ENCODE assay signal across 1 cellular context in the genomic region with DNA sequence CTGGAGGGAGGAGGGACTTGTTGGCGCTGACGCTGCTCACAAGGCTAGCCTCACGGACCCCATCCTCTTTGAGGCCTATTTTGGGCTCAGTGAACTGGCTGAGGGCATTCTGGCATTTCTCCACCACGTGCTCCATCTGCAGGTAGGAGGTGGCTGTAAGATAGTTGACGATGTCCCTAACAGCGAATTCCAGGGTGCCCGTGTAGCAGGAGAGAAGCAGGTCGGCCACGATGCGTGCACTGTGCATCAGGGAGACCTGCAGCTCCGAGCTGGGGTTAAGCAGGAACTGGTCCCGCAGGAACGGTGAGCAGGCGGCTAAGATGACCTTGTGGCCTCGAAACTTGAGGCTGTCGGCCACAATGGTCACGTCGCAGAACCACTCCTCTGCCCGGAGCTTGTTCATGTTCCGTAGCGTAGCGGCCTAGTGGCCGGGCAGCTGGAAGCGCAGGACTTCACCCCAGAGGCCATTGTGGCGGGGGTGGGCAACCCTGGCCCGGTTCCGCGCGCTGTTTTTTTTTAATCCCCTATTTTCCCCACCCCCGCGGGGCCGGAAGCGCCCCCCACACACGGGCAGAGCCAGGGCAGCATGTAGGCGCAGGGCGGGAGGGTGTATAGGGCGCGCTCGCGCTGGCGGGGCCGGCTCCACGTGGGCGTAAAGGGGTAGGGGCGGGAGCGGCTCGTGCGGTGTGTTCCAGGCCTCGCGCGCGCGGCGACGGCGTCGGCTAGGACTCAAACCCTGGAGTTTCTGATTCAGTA.
TF ChIP-seq lines count a peak whose summit lies in the region.

No MANE protein-coding gene starts in this region.

TF ChIP-seq in K562, 482 proteins besides CTCF, POLR2A, EP300 and RAD21 (continued from another document):
- TF ChIP-seq, protein P1, sequence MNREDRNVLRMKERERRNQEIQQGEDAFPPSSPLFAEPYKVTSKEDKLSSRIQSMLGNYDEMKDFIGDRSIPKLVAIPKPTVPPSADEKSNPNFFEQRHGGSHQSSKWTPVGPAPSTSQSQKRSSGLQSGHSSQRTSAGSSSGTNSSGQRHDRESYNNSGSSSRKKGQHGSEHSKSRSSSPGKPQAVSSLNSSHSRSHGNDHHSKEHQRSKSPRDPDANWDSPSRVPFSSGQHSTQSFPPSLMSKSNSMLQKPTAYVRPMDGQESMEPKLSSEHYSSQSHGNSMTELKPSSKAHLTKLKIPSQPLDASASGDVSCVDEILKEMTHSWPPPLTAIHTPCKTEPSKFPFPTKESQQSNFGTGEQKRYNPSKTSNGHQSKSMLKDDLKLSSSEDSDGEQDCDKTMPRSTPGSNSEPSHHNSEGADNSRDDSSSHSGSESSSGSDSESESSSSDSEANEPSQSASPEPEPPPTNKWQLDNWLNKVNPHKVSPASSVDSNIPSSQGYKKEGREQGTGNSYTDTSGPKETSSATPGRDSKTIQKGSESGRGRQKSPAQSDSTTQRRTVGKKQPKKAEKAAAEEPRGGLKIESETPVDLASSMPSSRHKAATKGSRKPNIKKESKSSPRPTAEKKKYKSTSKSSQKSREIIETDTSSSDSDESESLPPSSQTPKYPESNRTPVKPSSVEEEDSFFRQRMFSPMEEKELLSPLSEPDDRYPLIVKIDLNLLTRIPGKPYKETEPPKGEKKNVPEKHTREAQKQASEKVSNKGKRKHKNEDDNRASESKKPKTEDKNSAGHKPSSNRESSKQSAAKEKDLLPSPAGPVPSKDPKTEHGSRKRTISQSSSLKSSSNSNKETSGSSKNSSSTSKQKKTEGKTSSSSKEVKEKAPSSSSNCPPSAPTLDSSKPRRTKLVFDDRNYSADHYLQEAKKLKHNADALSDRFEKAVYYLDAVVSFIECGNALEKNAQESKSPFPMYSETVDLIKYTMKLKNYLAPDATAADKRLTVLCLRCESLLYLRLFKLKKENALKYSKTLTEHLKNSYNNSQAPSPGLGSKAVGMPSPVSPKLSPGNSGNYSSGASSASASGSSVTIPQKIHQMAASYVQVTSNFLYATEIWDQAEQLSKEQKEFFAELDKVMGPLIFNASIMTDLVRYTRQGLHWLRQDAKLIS (CRISPR knock-in tag; IDR thresholded peaks at IDR 0.05), result no peak
- no peak for TF ChIP-seq ERF (CRISPR knock-in tag; IDR thresholded peaks at IDR 0.05)
- TF ChIP-seq SMAD1 (IDR thresholded peaks at IDR 0.05; ENCODE audit: low read depth, low read length, partially characterized antibody), result no peak
- peak; percentile 98 for TF ChIP-seq RBM22 (IDR thresholded peaks at IDR 0.05; ENCODE audit: low read depth, low read length, poor library complexity, severe bottlenecking)
- no peak for TF ChIP-seq ZBTB1 (CRISPR knock-in tag; IDR thresholded peaks at IDR 0.05; ENCODE audit: borderline replicate concordance, low read depth)
- TF ChIP-seq ZBTB17 (CRISPR knock-in tag; IDR thresholded peaks at IDR 0.05), result no peak
- no peak for TF ChIP-seq NCOA4 (IDR thresholded peaks at IDR 0.05; ENCODE audit: partially characterized antibody)
- TF ChIP-seq, protein P2, sequence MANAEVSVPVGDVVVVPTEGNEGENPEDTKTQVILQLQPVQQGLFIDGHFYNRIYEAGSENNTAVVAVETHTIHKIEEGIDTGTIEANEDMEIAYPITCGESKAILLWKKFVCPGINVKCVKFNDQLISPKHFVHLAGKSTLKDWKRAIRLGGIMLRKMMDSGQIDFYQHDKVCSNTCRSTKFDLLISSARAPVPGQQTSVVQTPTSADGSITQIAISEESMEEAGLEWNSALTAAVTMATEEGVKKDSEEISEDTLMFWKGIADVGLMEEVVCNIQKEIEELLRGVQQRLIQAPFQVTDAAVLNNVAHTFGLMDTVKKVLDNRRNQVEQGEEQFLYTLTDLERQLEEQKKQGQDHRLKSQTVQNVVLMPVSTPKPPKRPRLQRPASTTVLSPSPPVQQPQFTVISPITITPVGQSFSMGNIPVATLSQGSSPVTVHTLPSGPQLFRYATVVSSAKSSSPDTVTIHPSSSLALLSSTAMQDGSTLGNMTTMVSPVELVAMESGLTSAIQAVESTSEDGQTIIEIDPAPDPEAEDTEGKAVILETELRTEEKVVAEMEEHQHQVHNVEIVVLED (CRISPR knock-in tag; IDR thresholded peaks at IDR 0.05), result no peak
- peak; percentile 48; the same call in 1 of the 2 replicates for TF ChIP-seq SUPT5H (IDR thresholded peaks at IDR 0.05)
- no peak for TF ChIP-seq RHOXF2B (CRISPR knock-in tag; conservative IDR thresholded peaks at IDR 0.05)
- no peak for TF ChIP-seq ELF4 (CRISPR knock-in tag; IDR thresholded peaks at IDR 0.05)
- TF ChIP-seq CAMTA2 (CRISPR knock-in tag; conservative IDR thresholded peaks at IDR 0.05), result no peak
- no peak for TF ChIP-seq DPF2 (IDR thresholded peaks at IDR 0.05)
- TF ChIP-seq CCNT2 (IDR thresholded peaks at IDR 0.05; ENCODE audit: borderline replicate concordance, extremely low read depth, insufficient read length, low read depth, low read length), result peak; percentile 48
- TF ChIP-seq DDX20 (tag; IDR thresholded peaks at IDR 0.05; ENCODE audit: low read depth), result no peak
- TF ChIP-seq POLR2B (IDR thresholded peaks at IDR 0.05; ENCODE audit: low read depth, partially characterized antibody), result peak; percentile 23
- TF ChIP-seq GABPB1 (CRISPR knock-in tag; IDR thresholded peaks at IDR 0.05), result no peak
- TF ChIP-seq, protein P3, sequence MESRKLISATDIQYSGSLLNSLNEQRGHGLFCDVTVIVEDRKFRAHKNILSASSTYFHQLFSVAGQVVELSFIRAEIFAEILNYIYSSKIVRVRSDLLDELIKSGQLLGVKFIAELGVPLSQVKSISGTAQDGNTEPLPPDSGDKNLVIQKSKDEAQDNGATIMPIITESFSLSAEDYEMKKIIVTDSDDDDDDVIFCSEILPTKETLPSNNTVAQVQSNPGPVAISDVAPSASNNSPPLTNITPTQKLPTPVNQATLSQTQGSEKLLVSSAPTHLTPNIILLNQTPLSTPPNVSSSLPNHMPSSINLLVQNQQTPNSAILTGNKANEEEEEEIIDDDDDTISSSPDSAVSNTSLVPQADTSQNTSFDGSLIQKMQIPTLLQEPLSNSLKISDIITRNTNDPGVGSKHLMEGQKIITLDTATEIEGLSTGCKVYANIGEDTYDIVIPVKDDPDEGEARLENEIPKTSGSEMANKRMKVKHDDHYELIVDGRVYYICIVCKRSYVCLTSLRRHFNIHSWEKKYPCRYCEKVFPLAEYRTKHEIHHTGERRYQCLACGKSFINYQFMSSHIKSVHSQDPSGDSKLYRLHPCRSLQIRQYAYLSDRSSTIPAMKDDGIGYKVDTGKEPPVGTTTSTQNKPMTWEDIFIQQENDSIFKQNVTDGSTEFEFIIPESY (CRISPR knock-in tag; IDR thresholded peaks at IDR 0.05), result peak; percentile 60; the same call in 1 of the 2 replicates
- no peak for TF ChIP-seq ZNF175 (CRISPR knock-in tag; IDR thresholded peaks at IDR 0.05; ENCODE audit: low read depth)
- peak; percentile 42; the same call in 1 of the 2 replicates for TF ChIP-seq POLR2AphosphoS5 (IDR thresholded peaks at IDR 0.05; ENCODE audit: control insufficient read depth, insufficient read depth, low read depth, low read length)
TF ChIP-seq in K562: peak in this region for 9.
